ENCODE assay signal across 19 cellular contexts in the genomic region with DNA sequence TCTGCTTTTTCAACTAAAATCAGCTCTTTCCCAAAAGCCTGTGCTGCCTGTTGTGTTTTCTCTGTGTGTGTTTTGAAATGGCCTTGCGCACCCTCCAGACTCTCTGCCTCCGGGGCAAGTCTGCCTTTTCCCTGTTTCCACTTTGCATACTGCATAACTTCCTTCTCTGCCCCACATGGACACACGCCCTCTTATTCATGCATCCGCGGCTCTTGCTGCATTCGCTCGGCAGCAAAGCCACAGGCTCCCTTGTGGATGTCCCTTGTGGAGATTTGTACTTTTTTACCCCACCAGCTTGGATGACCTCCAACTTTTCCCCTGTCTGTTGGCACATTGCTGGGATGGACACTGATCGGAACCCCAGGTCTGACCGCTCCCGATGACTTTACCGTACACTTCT.
DNase-seq lines count a peak whose midpoint lies in the region; ATAC-seq and TF ChIP-seq lines count a peak whose summit lies in the region.
"Had no signal": no experiment of that assay in that cellular context is flagged by ENCODE, and none has a peak within 500 bp of the region (broad histone marks: within the 10 kb centered on the region; RNA-seq: fewer than 3 reads in every experiment).

No MANE protein-coding gene starts in this region.

- H3K4me3 ChIP-seq in lower lobe of right lung (no peak overlapping the region), upper lobe of left lung (no peak overlapping the region)
- H3K4me3 ChIP-seq: heart left ventricle, Peyer's patch, skin epidermis had no signal

- peak overlapping the region; percentile 33 for H3K4me3 Mint-ChIP-seq in dendritic cell treated with granulocyte-macrophage colony-stimulating factor and Interleukin-4, amounts not matched to agents 40 ng/mL and 50 ng/mL, for 4 days
- H3K4me3 Mint-ChIP-seq: activated naive CD4-positive, alpha-beta T cell treated with anti-CD3 and anti-CD28 coated beads, Interleukin-2, amount 10 ng/mL, durations not matched to agents 7 days and 5 days; H9 had no signal

- peak overlapping the region; percentile 51 for H3K27ac ChIP-seq in lower lobe of right lung
- H3K27ac ChIP-seq in upper lobe of left lung = peak overlapping the region; percentile 55 to 78 (median 66)
- H3K27ac ChIP-seq: Peyer's patch had no signal

- H3K36me3 ChIP-seq in lower lobe of right lung = no peaks in the 10 kb centered on the region
- H3K36me3 ChIP-seq in upper lobe of left lung = no peaks in the 10 kb centered on the region
- H3K36me3 ChIP-seq: BE2C, heart left ventricle, Peyer's patch had no signal

- intact Hi-C loops in dendritic cell treated with granulocyte-macrophage colony-stimulating factor and Interleukin-4, amounts not matched to agents 40 ng/mL and 50 ng/mL, for 4 days (cut with micrococcal nuclease) = loop anchor here (2.0 kb wide), 2 partner anchors 19 to 255 kb away; no protein-coding TSS in a partner anchor
- intact Hi-C loops in lower lobe of right lung (cut with DNase I) (no loop called here), left colon (cut with DNase I, micrococcal nuclease) (no loop called here)

- H3K9me3 ChIP-seq in lower lobe of right lung = no peaks in the 10 kb centered on the region
- H3K9me3 ChIP-seq in upper lobe of left lung = no peaks in the 10 kb centered on the region
- H3K9me3 ChIP-seq: BE2C, Peyer's patch had no signal

- peaks cover 4% of the 10 kb centered on the region for H3K9me3 Mint-ChIP-seq in dendritic cell treated with granulocyte-macrophage colony-stimulating factor and Interleukin-4, amounts not matched to agents 40 ng/mL and 50 ng/mL, for 4 days

- no peaks in the 10 kb centered on the region for H3K36me3 Mint-ChIP-seq in dendritic cell treated with granulocyte-macrophage colony-stimulating factor and Interleukin-4, amounts not matched to agents 40 ng/mL and 50 ng/mL, for 4 days (ENCODE audit: low read depth)
- H3K36me3 Mint-ChIP-seq: activated naive CD4-positive, alpha-beta T cell treated with anti-CD3 and anti-CD28 coated beads, Interleukin-2, amount 10 ng/mL, durations not matched to agents 7 days and 5 days had no signal

- H3K27me3 Mint-ChIP-seq in dendritic cell treated with granulocyte-macrophage colony-stimulating factor and Interleukin-4, amounts not matched to agents 40 ng/mL and 50 ng/mL, for 4 days = no peaks in the 10 kb centered on the region

- DNase-seq in NCI-H526 treated with DMSO at 0.1 percent for 48 hours (lab: John Stamatoyannopoulos, UW) (peak; percentile 81), lower lobe of right lung (no peak), upper lobe of left lung (peak in 1 of 2 donors; percentile 55), GM10248 (ENCODE audit: extremely low spot score) (no peak), SIG-M5 treated with dmso at 0.1 percent for 504 hours (lab: John Stamatoyannopoulos, UW; ENCODE audit: unreplicated experiment) (no peak), left colon (no peak)
- DNase-seq: activated naive CD4-positive, alpha-beta T cell treated with anti-CD3 and anti-CD28 coated beads, Interleukin-2, amount 10 ng/mL, durations not matched to agents 7 days and 5 days; BE2C; cortex of kidney; DMS79 treated with DMSO at 0.1 percent for 48 hours; H9; heart left ventricle; IMR-90; NCI-H2081 treated with DMSO at 0.1 percent for 48 hours; NCI-H774; stimulated activated CD4-positive, alpha-beta T cell treated with anti-CD3 and anti-CD28 coated beads, Interleukin-4, amount 100 ng/mL, for 24 hours had no signal

- H3K27ac Mint-ChIP-seq in dendritic cell treated with granulocyte-macrophage colony-stimulating factor and Interleukin-4, amounts not matched to agents 40 ng/mL and 50 ng/mL, for 4 days = peak overlapping the region; percentile 87
- H3K27ac Mint-ChIP-seq: activated naive CD4-positive, alpha-beta T cell treated with anti-CD3 and anti-CD28 coated beads, Interleukin-2, amount 10 ng/mL, durations not matched to agents 7 days and 5 days; H9 had no signal

- no peaks in the 10 kb centered on the region for H3K27me3 ChIP-seq in lower lobe of right lung (ENCODE audit: low read depth)
- H3K27me3 ChIP-seq in upper lobe of left lung = no peaks in the 10 kb centered on the region
- H3K27me3 ChIP-seq: BE2C, heart left ventricle, Peyer's patch had no signal

- H3K4me1 ChIP-seq in lower lobe of right lung (peaks cover 29% of the 10 kb centered on the region), upper lobe of left lung (peaks cover 15 to 34% (median 29%) of the 10 kb centered on the region in 4 donors)
- H3K4me1 ChIP-seq: BE2C had no signal

- WGBS in upper lobe of left lung, 2 donors = 79 to 80% methylated on average over 11 of the region's 11 CpGs

- TF ChIP-seq CTCF in lower lobe of right lung (IDR thresholded peaks at IDR 0.05) (no peak), upper lobe of left lung (IDR thresholded peaks at IDR 0.05) (no peak), GM10248 (IDR thresholded peaks at IDR 0.05; ENCODE audit: control extremely low read depth, extremely low read depth, low read depth, missing control alignments) (no peak)

- POLR2A ChIA-PET in GM10248 (lab: Yijun Ruan, JAX) = no interaction called here

- no peak for TF ChIP-seq EP300 in upper lobe of left lung (IDR thresholded peaks at IDR 0.05)

- H3K4me1 Mint-ChIP-seq in dendritic cell treated with granulocyte-macrophage colony-stimulating factor and Interleukin-4, amounts not matched to agents 40 ng/mL and 50 ng/mL, for 4 days (ENCODE audit: low read depth) = peaks cover 49% of the 10 kb centered on the region

- ATAC-seq in lower lobe of right lung (peak in 1 of 2 donors; percentile 19), upper lobe of left lung (ENCODE audit: low FRiP score in 2 of 2) (peak in 1 of 2 donors; percentile 18), left colon (no peak)

- TF ChIP-seq POLR2A in upper lobe of left lung (IDR thresholded peaks at IDR 0.05) = peak in 1 of 4 donors; percentile 20

- CTCF ChIA-PET in GM10248 (lab: Yijun Ruan, JAX) = no interaction called here
